8 cellular contexts compared by ENCODE assay signal in genomic region chr6:22959571-22959970, GRCh38.
"Had no signal": no experiment of that assay in that cellular context is flagged by ENCODE, and none has a peak within 500 bp of the region (broad histone marks: within the 10 kb centered on the region; RNA-seq: fewer than 3 reads in every experiment).

No MANE protein-coding gene starts in this region.

- H3K27ac Mint-ChIP-seq: H9, IgD-negative memory B cell had no signal

- DNase-seq: H9, HCEC 1CT had no signal

- ATAC-seq: GM23338, HepG2 had no signal

- H3K4me3 ChIP-seq: GM23338 had no signal

- H3K9me3 Mint-ChIP-seq: GM23338 had no signal

- H3K4me3 Mint-ChIP-seq: GM23338, H9, IgD-negative memory B cell had no signal

- H3K4me2 ChIP-seq: GM23338 had no signal

- H3K27me3 Mint-ChIP-seq: IgD-negative memory B cell had no signal

- FAIRE-seq: H1, H54, HepG2 had no signal

- H3K27ac ChIP-seq: HL-60 had no signal

- H2AFZ ChIP-seq: GM23338 had no signal
